Comparison of ENCODE assay signal across 11 cellular contexts in genomic region chr13:67076378-67076777, GRCh38.
"Had no signal": no experiment of that assay in that cellular context is flagged by ENCODE, and none has a peak within 500 bp of the region (broad histone marks: within the 10 kb centered on the region; RNA-seq: fewer than 3 reads in every experiment).

No MANE protein-coding gene starts in this region.

- H3K9me3 Mint-ChIP-seq: WTC11 had no signal

- H3K27ac ChIP-seq: left ventricle myocardium inferior, tibial artery, uterus had no signal

- H3K36me3 Mint-ChIP-seq: memory B cell, WTC11 had no signal

- H3K4me3 ChIP-seq: left ventricle myocardium inferior, tibial artery, uterus had no signal

- H3K4me1 ChIP-seq: left ventricle myocardium inferior, tibial artery, uterus had no signal

- DNase-seq: activated CD4-positive, alpha-beta T cell treated with anti-CD3 and anti-CD28 coated beads for 48 hours; activated CD8-positive, alpha-beta memory T cell treated with anti-CD3 and anti-CD28 coated beads, Interleukin-2, amount 50 U/mL, for 48 hours; activated CD8-positive, alpha-beta T cell treated with anti-CD3 and anti-CD28 coated beads, Interleukin-2, amount 10 ng/mL, durations not matched to agents 7 days and 5 days; cortex of kidney; effector memory CD8-positive, alpha-beta T cell; left ventricle myocardium inferior; tibial artery; uterus had no signal

- H3K9me3 ChIP-seq: left ventricle myocardium inferior, tibial artery, uterus had no signal

- H3K36me3 ChIP-seq: left ventricle myocardium inferior, tibial artery, uterus had no signal

- H3K4me1 Mint-ChIP-seq: memory B cell, WTC11 had no signal

- ATAC-seq: activated CD8-positive, alpha-beta T cell treated with anti-CD3 and anti-CD28 coated beads, Interleukin-2, amount 10 ng/mL, durations not matched to agents 7 days and 5 days; effector memory CD8-positive, alpha-beta T cell; natural killer cell treated with Interleukin-12 subunit alpha and Interleukin-12 subunit beta and Interleukin-15 and Interleukin-18, amount 100 ng/mL, for 72 hours; WTC11 had no signal

- H3K4me3 Mint-ChIP-seq: activated CD8-positive, alpha-beta T cell treated with anti-CD3 and anti-CD28 coated beads, Interleukin-2, amount 10 ng/mL, durations not matched to agents 7 days and 5 days; effector memory CD8-positive, alpha-beta T cell; memory B cell; natural killer cell treated with Interleukin-12 subunit alpha and Interleukin-12 subunit beta and Interleukin-15 and Interleukin-18, amount 100 ng/mL, for 72 hours; WTC11 had no signal

- H3K27ac Mint-ChIP-seq: activated CD8-positive, alpha-beta T cell treated with anti-CD3 and anti-CD28 coated beads, Interleukin-2, amount 10 ng/mL, durations not matched to agents 7 days and 5 days; effector memory CD8-positive, alpha-beta T cell; memory B cell; natural killer cell treated with Interleukin-12 subunit alpha and Interleukin-12 subunit beta and Interleukin-15 and Interleukin-18, amount 100 ng/mL, for 72 hours; WTC11 had no signal

- H3K27me3 Mint-ChIP-seq: effector memory CD8-positive, alpha-beta T cell; memory B cell; natural killer cell treated with Interleukin-12 subunit alpha and Interleukin-12 subunit beta and Interleukin-15 and Interleukin-18, amount 100 ng/mL, for 72 hours had no signal

- H3K27me3 ChIP-seq: tibial artery, uterus had no signal
